13 cellular contexts compared by ENCODE assay signal in genomic region chr20:22070546-22070945, GRCh38.
"Had no signal": no experiment of that assay in that cellular context is flagged by ENCODE, and none has a peak within 500 bp of the region (broad histone marks: within the 10 kb centered on the region; RNA-seq: fewer than 3 reads in every experiment).

No MANE protein-coding gene starts in this region.

- H3K27me3 ChIP-seq: esophagus squamous epithelium had no signal

- H3K9me3 ChIP-seq: esophagus squamous epithelium, prostate gland, thoracic aorta had no signal

- H3K36me3 ChIP-seq: esophagus squamous epithelium, prostate gland, thoracic aorta had no signal

- ATAC-seq: activated CD8-positive, alpha-beta T cell treated with anti-CD3 and anti-CD28 coated beads, Interleukin-2, amount 10 ng/mL, durations not matched to agents 7 days and 5 days; stimulated activated naive CD8-positive, alpha-beta T cell treated with anti-CD3 and anti-CD28 coated beads, Interleukin-15, amount 100 ng/mL, for 72 hours had no signal

- DNase-seq: activated CD4-positive, alpha-beta T cell treated with anti-CD3 and anti-CD28 coated beads for 48 hours; activated CD8-positive, alpha-beta memory T cell treated with anti-CD3 and anti-CD28 coated beads, Interleukin-2, amount 50 U/mL, for 48 hours; activated CD8-positive, alpha-beta T cell treated with anti-CD3 and anti-CD28 coated beads, Interleukin-2, amount 10 ng/mL, durations not matched to agents 7 days and 5 days; activated naive CD8-positive, alpha-beta T cell treated with anti-CD3 and anti-CD28 coated beads, Interleukin-2, amount 10 ng/mL, durations not matched to agents 7 days and 5 days; anterior cingulate cortex; esophagus squamous epithelium; immature natural killer cell; nephron progenitor cell; stimulated activated CD4-positive, alpha-beta T cell treated with anti-CD3 and anti-CD28 coated beads, Interleukin-4, amount 100 ng/mL, for 24 hours; stimulated activated naive CD8-positive, alpha-beta T cell treated with anti-CD3 and anti-CD28 coated beads, Interleukin-15, amount 100 ng/mL, for 72 hours; T-helper 1 cell had no signal

- H3K4me1 ChIP-seq: esophagus squamous epithelium, prostate gland had no signal

- H3K4me3 ChIP-seq: esophagus squamous epithelium, prostate gland, thoracic aorta had no signal

- H3K27ac ChIP-seq: esophagus squamous epithelium, prostate gland, thoracic aorta had no signal
